ENCODE assay signal across 8 cellular contexts in the genomic region with DNA sequence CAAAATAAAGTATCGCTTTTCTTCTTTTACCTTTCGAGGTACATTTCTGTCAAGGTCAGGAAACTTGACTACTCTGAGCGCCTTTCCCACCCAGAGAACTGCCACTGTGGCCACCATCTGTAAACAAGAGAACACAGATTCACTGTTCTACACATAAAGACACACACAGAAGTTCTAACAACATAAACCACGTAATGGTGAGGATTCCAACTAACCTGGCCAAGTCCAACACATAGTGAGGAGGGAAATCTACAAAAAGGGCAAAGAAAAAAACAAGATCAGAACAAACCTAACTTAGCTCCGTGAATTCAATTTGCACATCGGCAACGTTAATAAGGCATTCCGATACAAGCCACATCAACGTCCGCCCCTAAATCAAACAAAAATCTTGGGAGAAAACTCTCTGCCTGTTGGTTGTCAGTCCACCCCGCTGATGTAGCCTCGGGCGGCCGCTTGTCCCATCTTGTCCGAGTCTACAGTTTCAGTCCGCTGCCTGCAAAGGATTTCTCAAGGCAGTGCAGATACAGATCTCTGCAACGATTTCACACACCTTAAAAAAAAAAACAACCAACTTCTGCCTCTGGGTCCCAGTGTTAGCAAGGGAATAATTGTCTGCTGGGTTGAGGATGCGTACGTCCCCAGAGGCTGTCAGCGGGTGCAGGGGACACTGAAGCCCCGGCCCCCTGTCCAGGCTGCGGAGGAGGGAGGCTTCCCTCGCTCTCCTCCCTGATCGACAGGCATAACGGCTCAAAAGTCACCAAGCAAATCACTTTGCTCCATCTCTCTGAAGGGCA. TPM values are rescaled to one million over a fixed set of nuclear protein-coding genes. Genes with fewer than 3 reads are reported as not detected.
DNase-seq lines count a peak whose midpoint lies in the region; ATAC-seq and TF ChIP-seq lines count a peak whose summit lies in the region.

No MANE protein-coding gene starts in this region.

- H3K27ac Mint-ChIP-seq in stimulated activated effector memory CD8-positive, alpha-beta T cell treated with anti-CD3 and anti-CD28 coated beads, Interleukin-12 subunit alpha, Interleukin-12 subunit beta, amount 100 ng/mL, for 72 hours, result peak overlapping the region; percentile 78

- no peaks in the 10 kb centered on the region for H3K27me3 ChIP-seq in dorsolateral prefrontal cortex
- H3K27me3 ChIP-seq in liver (ENCODE audit: control insufficient read depth in 4 of 4, insufficient read depth in 4 of 4, low read length in 3 of 4), result no peaks in the 10 kb centered on the region

- peaks cover 34% of the 10 kb centered on the region for H3K36me3 Mint-ChIP-seq in stimulated activated effector memory CD8-positive, alpha-beta T cell treated with anti-CD3 and anti-CD28 coated beads, Interleukin-12 subunit alpha, Interleukin-12 subunit beta, amount 100 ng/mL, for 72 hours

- intact Hi-C loops in dorsolateral prefrontal cortex (cut with DNase I), result loop anchor here (2.0 to 10.0 kb wide), 2 partner anchors 82 to 128 kb away; a partner anchor contains a TSS

- peak overlapping the region; percentile 61 to 95 (median 86) for H3K4me3 ChIP-seq in dorsolateral prefrontal cortex
- peak overlapping the region; percentile 85 to 97 (median 97) for H3K4me3 ChIP-seq in liver (ENCODE audit: low read depth in 1 of 3, low read length in 3 of 3)

- no peak for TF ChIP-seq RAD21 in liver (IDR thresholded peaks at IDR 0.05)

- H3K4me1 Mint-ChIP-seq in stimulated activated effector memory CD8-positive, alpha-beta T cell treated with anti-CD3 and anti-CD28 coated beads, Interleukin-12 subunit alpha, Interleukin-12 subunit beta, amount 100 ng/mL, for 72 hours, result peaks cover 22% of the 10 kb centered on the region

- ATAC-seq in GM21367 (IDR thresholded peaks at IDR 0.05; ENCODE audit: unreplicated experiment) (peak; percentile 15), HG03520 (IDR thresholded peaks at IDR 0.05; ENCODE audit: unreplicated experiment) (no peak)
- ATAC-seq in stimulated activated effector memory CD8-positive, alpha-beta T cell treated with anti-CD3 and anti-CD28 coated beads, Interleukin-12 subunit alpha, Interleukin-12 subunit beta, amount 100 ng/mL, for 72 hours, result peak; percentile 49

- H3K9ac ChIP-seq in liver (ENCODE audit: low read depth in 1 of 2, low read length in 2 of 2), result peak overlapping the region; percentile 66 to 99

- H3K9me3 ChIP-seq in liver (ENCODE audit: control insufficient read depth in 4 of 4, low read length in 3 of 4), result no peaks in the 10 kb centered on the region

- TF ChIP-seq CTCF in dorsolateral prefrontal cortex (IDR thresholded peaks at IDR 0.05 in 54 of 56, conservative IDR thresholded peaks at IDR 0.05 in 2 of 56; ENCODE audit: low read depth in 1 of 56, partially characterized antibody in 56 of 56), result peak in 1 of 56 donors; percentile 13
- no peak for TF ChIP-seq CTCF in liver (IDR thresholded peaks at IDR 0.05; ENCODE audit: low read depth, low read length, missing input control)

- peaks cover 0 to 22% (median 10%) of the 10 kb centered on the region in 4 donors for H3K36me3 ChIP-seq in liver (ENCODE audit: control insufficient read depth in 4 of 4, insufficient read depth in 3 of 4, low read depth in 1 of 4, low read length in 3 of 4)

- DNase-seq in EH (ENCODE audit: low read depth) (peak; percentile 70), HS-5 (ENCODE audit: low read depth) (peak; percentile 22), T-helper 9 cell (peak; percentile 4), dorsolateral prefrontal cortex (peak in 9 of 10 donors; percentile 21 to 48 (median 34))
- peak in 1 of 2 donors; percentile 73 for DNase-seq in stimulated activated effector memory CD8-positive, alpha-beta T cell treated with anti-CD3 and anti-CD28 coated beads, Interleukin-12 subunit alpha, Interleukin-12 subunit beta, amount 100 ng/mL, for 72 hours (ENCODE audit: low spot score in 2 of 2)

- no peaks in the 10 kb centered on the region for H3K9me3 Mint-ChIP-seq in stimulated activated effector memory CD8-positive, alpha-beta T cell treated with anti-CD3 and anti-CD28 coated beads, Interleukin-12 subunit alpha, Interleukin-12 subunit beta, amount 100 ng/mL, for 72 hours

- peak overlapping the region; percentile 74 for H3K4me3 Mint-ChIP-seq in stimulated activated effector memory CD8-positive, alpha-beta T cell treated with anti-CD3 and anti-CD28 coated beads, Interleukin-12 subunit alpha, Interleukin-12 subunit beta, amount 100 ng/mL, for 72 hours

- peaks cover 2 to 28% (median 20%) of the 10 kb centered on the region in 4 donors for H3K4me1 ChIP-seq in liver (ENCODE audit: control insufficient read depth in 4 of 4, insufficient read depth in 4 of 4, low read length in 3 of 4)

- whole genome bisulfite sequencing in liver, result 2% methylated on average over 25 of the region's 25 CpGs

- peak overlapping the region; percentile 52 to 99 (median 95) for H3K27ac ChIP-seq in dorsolateral prefrontal cortex
- H3K27ac ChIP-seq in liver (ENCODE audit: low read depth in 1 of 2, low read length in 2 of 2), result peak overlapping the region; percentile 97 to 98

TF ChIP-seq in liver, 16 proteins besides CTCF, POLR2A, EP300 and RAD21:
- TF ChIP-seq, protein P1, sequence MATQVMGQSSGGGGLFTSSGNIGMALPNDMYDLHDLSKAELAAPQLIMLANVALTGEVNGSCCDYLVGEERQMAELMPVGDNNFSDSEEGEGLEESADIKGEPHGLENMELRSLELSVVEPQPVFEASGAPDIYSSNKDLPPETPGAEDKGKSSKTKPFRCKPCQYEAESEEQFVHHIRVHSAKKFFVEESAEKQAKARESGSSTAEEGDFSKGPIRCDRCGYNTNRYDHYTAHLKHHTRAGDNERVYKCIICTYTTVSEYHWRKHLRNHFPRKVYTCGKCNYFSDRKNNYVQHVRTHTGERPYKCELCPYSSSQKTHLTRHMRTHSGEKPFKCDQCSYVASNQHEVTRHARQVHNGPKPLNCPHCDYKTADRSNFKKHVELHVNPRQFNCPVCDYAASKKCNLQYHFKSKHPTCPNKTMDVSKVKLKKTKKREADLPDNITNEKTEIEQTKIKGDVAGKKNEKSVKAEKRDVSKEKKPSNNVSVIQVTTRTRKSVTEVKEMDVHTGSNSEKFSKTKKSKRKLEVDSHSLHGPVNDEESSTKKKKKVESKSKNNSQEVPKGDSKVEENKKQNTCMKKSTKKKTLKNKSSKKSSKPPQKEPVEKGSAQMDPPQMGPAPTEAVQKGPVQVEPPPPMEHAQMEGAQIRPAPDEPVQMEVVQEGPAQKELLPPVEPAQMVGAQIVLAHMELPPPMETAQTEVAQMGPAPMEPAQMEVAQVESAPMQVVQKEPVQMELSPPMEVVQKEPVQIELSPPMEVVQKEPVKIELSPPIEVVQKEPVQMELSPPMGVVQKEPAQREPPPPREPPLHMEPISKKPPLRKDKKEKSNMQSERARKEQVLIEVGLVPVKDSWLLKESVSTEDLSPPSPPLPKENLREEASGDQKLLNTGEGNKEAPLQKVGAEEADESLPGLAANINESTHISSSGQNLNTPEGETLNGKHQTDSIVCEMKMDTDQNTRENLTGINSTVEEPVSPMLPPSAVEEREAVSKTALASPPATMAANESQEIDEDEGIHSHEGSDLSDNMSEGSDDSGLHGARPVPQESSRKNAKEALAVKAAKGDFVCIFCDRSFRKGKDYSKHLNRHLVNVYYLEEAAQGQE (IDR thresholded peaks at IDR 0.05), result peak; percentile 7
- TF ChIP-seq FOXA1 (IDR thresholded peaks at IDR 0.05) (no peak), HNF4A (conservative IDR thresholded peaks at IDR 0.05) (no peak), YY1 (IDR thresholded peaks at IDR 0.05) (peak; percentile 14), JUND (IDR thresholded peaks at IDR 0.05) (no peak), GABPA (IDR thresholded peaks at IDR 0.05 in 1 of 2, conservative IDR thresholded peaks at IDR 0.05 in 1 of 2) (no peak)

RNA-seq across cellular contexts. Expression of a gene that starts 1.0 kb away (rescaled TPM):
- total RNA-seq in dorsolateral prefrontal cortex (10 to 100 TPM in 22 of 120 experiments, 1 to 10 TPM in 98; 5.7 to 12.8 (median 8.3) TPM), liver (100 to 1,000 TPM in 1 of 2 donors, 10 to 100 TPM in 1; 30.9 to 100 TPM)
- 10 to 100 TPM; 22.9 to 28.1 TPM for polyA plus RNA-seq in liver
